8 cellular contexts compared by ENCODE assay signal in the genomic region with DNA sequence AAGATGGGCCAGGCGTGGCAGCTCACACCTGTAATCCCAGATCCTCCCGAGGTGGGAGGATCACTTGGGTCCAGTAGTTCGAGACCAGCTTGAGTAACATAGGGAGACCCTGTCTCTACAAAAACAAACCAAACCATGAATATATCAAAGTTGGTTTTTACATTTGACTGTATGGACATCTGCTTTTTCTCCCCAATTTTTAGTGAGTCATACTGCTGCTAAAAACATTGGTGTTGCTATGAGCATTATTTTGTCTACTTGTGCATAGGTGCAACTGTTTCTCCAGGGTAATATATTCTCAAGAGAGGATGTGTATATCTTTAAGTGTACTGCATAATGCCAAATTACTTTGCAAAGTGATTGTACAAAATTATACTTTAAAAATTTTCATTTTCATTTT. TPM values are rescaled to one million over a fixed set of nuclear protein-coding genes. Genes with fewer than 3 reads are reported as not detected.
A peak's percentile ranks its signal among the peaks of the same experiment; 100 is the strongest.
DNase-seq lines count a peak whose midpoint lies in the region; ATAC-seq and TF ChIP-seq lines count a peak whose summit lies in the region.

No MANE protein-coding gene starts in this region.

- intact Hi-C loops in activated CD8-positive, alpha-beta T cell treated with anti-CD3 and anti-CD28 coated beads for 36 hours (cut with micrococcal nuclease), result loop anchor here (10.0 kb wide), 1 partner anchor 75 kb away; a partner anchor contains a TSS
- intact Hi-C loops in left lung (cut with DNase I) (no loop called here), aorta (cut with DNase I) (no loop called here)

- no peaks in the 10 kb centered on the region for H3K27me3 ChIP-seq in left lung
- no peaks in the 10 kb centered on the region for H3K27me3 ChIP-seq in thymus (ENCODE audit: control insufficient read depth, insufficient read depth)
- no peaks in the 10 kb centered on the region for H3K27me3 ChIP-seq in aorta (ENCODE audit: control insufficient read depth in 1 of 2, insufficient read depth in 2 of 2, low read length in 1 of 2)

- peaks cover 0 to 12% of the 10 kb centered on the region in 2 donors for H3K36me3 ChIP-seq in left lung
- H3K36me3 ChIP-seq in thymus (ENCODE audit: control insufficient read depth, insufficient read depth), result peaks cover 9% of the 10 kb centered on the region
- H3K36me3 ChIP-seq in aorta (ENCODE audit: control insufficient read depth in 1 of 2, insufficient read depth in 2 of 2, low read length in 1 of 2), result no peaks in the 10 kb centered on the region

- TF ChIP-seq CTCF in activated CD8-positive, alpha-beta T cell treated with anti-CD3 and anti-CD28 coated beads for 36 hours (IDR thresholded peaks at IDR 0.05), result no peak
- TF ChIP-seq CTCF in left lung (IDR thresholded peaks at IDR 0.05), result no peak

- no peak for ATAC-seq in activated CD8-positive, alpha-beta memory T cell treated with anti-CD3 and anti-CD28 coated beads, Interleukin-2, amount 10 ng/mL, durations not matched to agents 7 days and 5 days
- no peak for ATAC-seq in activated CD8-positive, alpha-beta T cell treated with anti-CD3 and anti-CD28 coated beads for 36 hours
- ATAC-seq in left lung (no peak), aorta (ENCODE audit: low FRiP score) (no peak)

- peak overlapping the region; percentile 55 for H3K27ac Mint-ChIP-seq in activated CD8-positive, alpha-beta memory T cell treated with anti-CD3 and anti-CD28 coated beads, Interleukin-2, amount 10 ng/mL, durations not matched to agents 7 days and 5 days
- peak overlapping the region; percentile 77 for H3K27ac Mint-ChIP-seq in activated CD8-positive, alpha-beta T cell treated with anti-CD3 and anti-CD28 coated beads for 36 hours

- no peaks in the 10 kb centered on the region for H3K9me3 Mint-ChIP-seq in activated CD8-positive, alpha-beta memory T cell treated with anti-CD3 and anti-CD28 coated beads, Interleukin-2, amount 10 ng/mL, durations not matched to agents 7 days and 5 days (ENCODE audit: low read depth)
- H3K9me3 Mint-ChIP-seq in activated CD8-positive, alpha-beta T cell treated with anti-CD3 and anti-CD28 coated beads for 36 hours, result no peaks in the 10 kb centered on the region

- peaks cover 18 to 26% of the 10 kb centered on the region in 2 donors for H3K4me1 ChIP-seq in left lung
- peaks cover 6% of the 10 kb centered on the region for H3K4me1 ChIP-seq in thymus (ENCODE audit: control insufficient read depth, insufficient read depth, low read length)
- peaks cover 0 to 18% of the 10 kb centered on the region in 2 donors for H3K4me1 ChIP-seq in aorta (ENCODE audit: control insufficient read depth in 1 of 2, insufficient read depth in 2 of 2, low read length in 2 of 2)

- H3K9me3 ChIP-seq in left lung (no peaks in the 10 kb centered on the region), thymus (ENCODE audit: control insufficient read depth) (peaks cover 1% of the 10 kb centered on the region), aorta (ENCODE audit: control insufficient read depth, low read length) (no peaks in the 10 kb centered on the region)

- WGBS in thymus, result 95% methylated on average over 3 of the region's 3 CpGs
- WGBS in aorta, 2 donors, result 81 to 82% methylated on average over 3 of the region's 3 CpGs

- H3K27me3 Mint-ChIP-seq in activated CD8-positive, alpha-beta memory T cell treated with anti-CD3 and anti-CD28 coated beads, Interleukin-2, amount 10 ng/mL, durations not matched to agents 7 days and 5 days, result no peaks in the 10 kb centered on the region
- H3K27me3 Mint-ChIP-seq in activated CD8-positive, alpha-beta T cell treated with anti-CD3 and anti-CD28 coated beads for 36 hours, result no peaks in the 10 kb centered on the region

- POLR2A ChIA-PET in activated CD8-positive, alpha-beta T cell treated with anti-CD3 and anti-CD28 coated beads for 36 hours (lab: Charles Lee), result interaction anchor here (0.6 to 2.5 kb wide), 3 partner anchors 11 to 75 kb away, joined by 3 to 10 read pairs (median 3); a partner anchor contains a TSS

- H3K4me3 ChIP-seq in left lung (peak overlapping the region; percentile 76 to 86), thymus (ENCODE audit: low read length) (peak overlapping the region; percentile 96), aorta (ENCODE audit: low read length in 2 of 2) (peak overlapping the region in 1 of 2 donors; percentile 94)

- peak overlapping the region in 1 of 2 donors; percentile 86 for H3K27ac ChIP-seq in left lung
- H3K27ac ChIP-seq in thymus (ENCODE audit: low read depth), result no peak overlapping the region
- H3K27ac ChIP-seq in aorta (ENCODE audit: low read depth in 1 of 2, low read length in 2 of 2), result no peak overlapping the region

- peaks cover 16% of the 10 kb centered on the region for H3K36me3 Mint-ChIP-seq in activated CD8-positive, alpha-beta memory T cell treated with anti-CD3 and anti-CD28 coated beads, Interleukin-2, amount 10 ng/mL, durations not matched to agents 7 days and 5 days
- peaks cover 30% of the 10 kb centered on the region for H3K36me3 Mint-ChIP-seq in activated CD8-positive, alpha-beta T cell treated with anti-CD3 and anti-CD28 coated beads for 36 hours (ENCODE audit: low read depth)

- H3K4me3 Mint-ChIP-seq in activated CD8-positive, alpha-beta memory T cell treated with anti-CD3 and anti-CD28 coated beads, Interleukin-2, amount 10 ng/mL, durations not matched to agents 7 days and 5 days, result peak overlapping the region; percentile 95
- H3K4me3 Mint-ChIP-seq in activated CD8-positive, alpha-beta T cell treated with anti-CD3 and anti-CD28 coated beads for 36 hours, result peak overlapping the region; percentile 90

- peaks cover 37% of the 10 kb centered on the region for H3K4me1 Mint-ChIP-seq in activated CD8-positive, alpha-beta memory T cell treated with anti-CD3 and anti-CD28 coated beads, Interleukin-2, amount 10 ng/mL, durations not matched to agents 7 days and 5 days
- H3K4me1 Mint-ChIP-seq in activated CD8-positive, alpha-beta T cell treated with anti-CD3 and anti-CD28 coated beads for 36 hours (ENCODE audit: low read depth), result peaks cover 24% of the 10 kb centered on the region

- no peak for DNase-seq in activated CD8-positive, alpha-beta memory T cell treated with anti-CD3 and anti-CD28 coated beads, Interleukin-2, amount 10 ng/mL, durations not matched to agents 7 days and 5 days
- DNase-seq in activated CD8-positive, alpha-beta memory T cell treated with anti-CD3 and anti-CD28 coated beads for 24 hours, result no peak
- no peak for DNase-seq in activated CD8-positive, alpha-beta T cell treated with anti-CD3 and anti-CD28 coated beads for 36 hours
- DNase-seq in left lung, result no peak
- DNase-seq in 8988T, result no peak
- no peak for DNase-seq in NCI-H748 treated with DMSO at 0.1 percent for 48 hours (lab: John Stamatoyannopoulos, UW)
- DNase-seq in aorta, result no peak

- CTCF ChIA-PET in activated CD8-positive, alpha-beta memory T cell treated with anti-CD3 and anti-CD28 coated beads, Interleukin-2, amount 10 ng/mL, durations not matched to agents 7 days and 5 days (lab: Charles Lee), result no interaction called here
- CTCF ChIA-PET in activated CD8-positive, alpha-beta T cell treated with anti-CD3 and anti-CD28 coated beads for 36 hours (lab: Charles Lee), result no interaction called here

RNA-seq across cellular contexts. Expression of a gene that starts 0.8 kb away (rescaled TPM):
- total RNA-seq in activated CD8-positive, alpha-beta memory T cell treated with anti-CD3 and anti-CD28 coated beads, Interleukin-2, amount 10 ng/mL, durations not matched to agents 7 days and 5 days, result 10 to 100 TPM; 84.8 to 90.2 TPM
- total RNA-seq in activated CD8-positive, alpha-beta T cell treated with anti-CD3 and anti-CD28 coated beads for 36 hours, result 10 to 100 TPM; 66.7 to 76.1 TPM
- total RNA-seq in left lung, result 100 to 1,000 TPM in 1 of 2 donors, 10 to 100 TPM in 1; 99.3 to 103 TPM
- 36.2 TPM for polyA plus RNA-seq in thymus
- 100 to 1,000 TPM in 1 of 2 donors, 10 to 100 TPM in 1; 82.7 to 101 TPM for total RNA-seq in aorta
- polyA plus RNA-seq in aorta, result 10 to 100 TPM; 24.2 to 44.0 TPM
